ENCODE assay signal across 1 cellular context in the genomic region with DNA sequence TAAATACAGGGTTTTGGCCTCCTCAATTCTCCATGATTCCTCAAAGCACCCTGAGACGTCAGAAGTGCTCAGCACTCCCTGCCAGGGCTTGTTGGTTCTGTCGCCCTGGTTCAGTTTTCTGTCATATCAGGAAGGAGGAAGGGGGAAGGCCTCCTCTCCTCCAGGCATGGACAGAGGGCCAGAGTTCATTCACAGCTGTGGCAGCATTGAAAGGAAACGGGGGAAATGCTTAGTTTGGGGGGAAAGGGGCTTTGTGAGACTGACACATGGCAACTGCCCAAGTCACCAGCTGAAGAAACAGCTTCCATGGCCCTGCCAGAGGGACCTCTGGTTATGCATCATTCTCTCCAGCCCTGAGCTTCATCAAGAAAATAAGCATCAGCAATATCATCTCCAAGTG.
A peak's percentile ranks its signal among the peaks of the same experiment; 100 is the strongest.
TF ChIP-seq lines count a peak whose summit lies in the region.

No MANE protein-coding gene starts in this region.

TF ChIP-seq in HepG2, 621 proteins besides CTCF, POLR2A, EP300 and RAD21 (continued from another document):
- TF ChIP-seq SPEN (CRISPR knock-in tag; IDR thresholded peaks at IDR 0.05; ENCODE audit: low read depth) (no peak), ZNF670 (CRISPR knock-in tag; IDR thresholded peaks at IDR 0.05; ENCODE audit: borderline replicate concordance) (no peak), ZNF674 (CRISPR knock-in tag; IDR thresholded peaks at IDR 0.05; ENCODE audit: low read depth) (no peak), NR2F2 (IDR thresholded peaks at IDR 0.05; ENCODE audit: borderline replicate concordance, low read depth) (no peak; the same call in 1 of the 2 replicates), ATAD3A (CRISPR knock-in tag; IDR thresholded peaks at IDR 0.05) (no peak), ELF3 (CRISPR knock-in tag; IDR thresholded peaks at IDR 0.05) (peak; percentile 17; the same call in 1 of the 2 replicates), ZNF253 (CRISPR knock-in tag; IDR thresholded peaks at IDR 0.05; ENCODE audit: borderline replicate concordance) (no peak), ZNF292 (CRISPR knock-in tag; IDR thresholded peaks at IDR 0.05; ENCODE audit: borderline replicate concordance, low read depth) (no peak), ZSCAN29 (CRISPR knock-in tag; conservative IDR thresholded peaks at IDR 0.05) (no peak), ZNF878 (CRISPR knock-in tag; IDR thresholded peaks at IDR 0.05) (no peak), NKX3-1 (CRISPR knock-in tag; IDR thresholded peaks at IDR 0.05) (no peak), ZNF501 (CRISPR knock-in tag; IDR thresholded peaks at IDR 0.05) (0 out of 2 replicates have a peak, but pooled peaks have one; percentile 2), HES4 (CRISPR knock-in tag; IDR thresholded peaks at IDR 0.05; ENCODE audit: borderline replicate concordance) (no peak), ZNF781 (CRISPR knock-in tag; IDR thresholded peaks at IDR 0.05; ENCODE audit: borderline replicate concordance, not compliant biosample characterization) (no peak)
- TF ChIP-seq, protein P1, sequence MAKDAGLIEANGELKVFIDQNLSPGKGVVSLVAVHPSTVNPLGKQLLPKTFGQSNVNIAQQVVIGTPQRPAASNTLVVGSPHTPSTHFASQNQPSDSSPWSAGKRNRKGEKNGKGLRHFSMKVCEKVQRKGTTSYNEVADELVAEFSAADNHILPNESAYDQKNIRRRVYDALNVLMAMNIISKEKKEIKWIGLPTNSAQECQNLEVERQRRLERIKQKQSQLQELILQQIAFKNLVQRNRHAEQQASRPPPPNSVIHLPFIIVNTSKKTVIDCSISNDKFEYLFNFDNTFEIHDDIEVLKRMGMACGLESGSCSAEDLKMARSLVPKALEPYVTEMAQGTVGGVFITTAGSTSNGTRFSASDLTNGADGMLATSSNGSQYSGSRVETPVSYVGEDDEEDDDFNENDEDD (CRISPR knock-in tag; IDR thresholded peaks at IDR 0.05; ENCODE audit: borderline replicate concordance): peak; percentile 25; the same call in 1 of the 2 replicates
- TF ChIP-seq, protein P2, sequence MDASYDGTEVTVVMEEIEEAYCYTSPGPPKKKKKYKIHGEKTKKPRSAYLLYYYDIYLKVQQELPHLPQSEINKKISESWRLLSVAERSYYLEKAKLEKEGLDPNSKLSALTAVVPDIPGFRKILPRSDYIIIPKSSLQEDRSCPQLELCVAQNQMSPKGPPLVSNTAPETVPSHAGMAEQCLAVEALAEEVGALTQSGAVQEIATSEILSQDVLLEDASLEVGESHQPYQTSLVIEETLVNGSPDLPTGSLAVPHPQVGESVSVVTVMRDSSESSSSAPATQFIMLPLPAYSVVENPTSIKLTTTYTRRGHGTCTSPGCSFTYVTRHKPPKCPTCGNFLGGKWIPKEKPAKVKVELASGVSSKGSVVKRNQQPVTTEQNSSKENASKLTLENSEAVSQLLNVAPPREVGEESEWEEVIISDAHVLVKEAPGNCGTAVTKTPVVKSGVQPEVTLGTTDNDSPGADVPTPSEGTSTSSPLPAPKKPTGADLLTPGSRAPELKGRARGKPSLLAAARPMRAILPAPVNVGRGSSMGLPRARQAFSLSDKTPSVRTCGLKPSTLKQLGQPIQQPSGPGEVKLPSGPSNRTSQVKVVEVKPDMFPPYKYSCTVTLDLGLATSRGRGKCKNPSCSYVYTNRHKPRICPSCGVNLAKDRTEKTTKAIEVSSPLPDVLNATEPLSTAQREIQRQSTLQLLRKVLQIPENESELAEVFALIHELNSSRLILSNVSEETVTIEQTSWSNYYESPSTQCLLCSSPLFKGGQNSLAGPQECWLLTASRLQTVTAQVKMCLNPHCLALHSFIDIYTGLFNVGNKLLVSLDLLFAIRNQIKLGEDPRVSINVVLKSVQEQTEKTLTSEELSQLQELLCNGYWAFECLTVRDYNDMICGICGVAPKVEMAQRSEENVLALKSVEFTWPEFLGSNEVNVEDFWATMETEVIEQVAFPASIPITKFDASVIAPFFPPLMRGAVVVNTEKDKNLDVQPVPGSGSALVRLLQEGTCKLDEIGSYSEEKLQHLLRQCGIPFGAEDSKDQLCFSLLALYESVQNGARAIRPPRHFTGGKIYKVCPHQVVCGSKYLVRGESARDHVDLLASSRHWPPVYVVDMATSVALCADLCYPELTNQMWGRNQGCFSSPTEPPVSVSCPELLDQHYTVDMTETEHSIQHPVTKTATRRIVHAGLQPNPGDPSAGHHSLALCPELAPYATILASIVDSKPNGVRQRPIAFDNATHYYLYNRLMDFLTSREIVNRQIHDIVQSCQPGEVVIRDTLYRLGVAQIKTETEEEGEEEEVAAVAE (CRISPR knock-in tag; IDR thresholded peaks at IDR 0.05; ENCODE audit: borderline replicate concordance): no peak
- TF ChIP-seq, protein P3, sequence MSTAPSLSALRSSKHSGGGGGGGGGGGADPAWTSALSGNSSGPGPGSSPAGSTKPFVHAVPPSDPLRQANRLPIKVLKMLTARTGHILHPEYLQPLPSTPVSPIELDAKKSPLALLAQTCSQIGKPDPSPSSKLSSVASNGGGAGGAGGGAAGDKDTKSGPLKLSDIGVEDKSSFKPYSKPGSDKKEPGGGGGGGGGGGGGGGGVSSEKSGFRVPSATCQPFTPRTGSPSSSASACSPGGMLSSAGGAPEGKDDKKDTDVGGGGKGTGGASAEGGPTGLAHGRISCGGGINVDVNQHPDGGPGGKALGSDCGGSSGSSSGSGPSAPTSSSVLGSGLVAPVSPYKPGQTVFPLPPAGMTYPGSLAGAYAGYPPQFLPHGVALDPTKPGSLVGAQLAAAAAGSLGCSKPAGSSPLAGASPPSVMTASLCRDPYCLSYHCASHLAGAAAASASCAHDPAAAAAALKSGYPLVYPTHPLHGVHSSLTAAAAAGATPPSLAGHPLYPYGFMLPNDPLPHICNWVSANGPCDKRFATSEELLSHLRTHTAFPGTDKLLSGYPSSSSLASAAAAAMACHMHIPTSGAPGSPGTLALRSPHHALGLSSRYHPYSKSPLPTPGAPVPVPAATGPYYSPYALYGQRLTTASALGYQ (CRISPR knock-in tag; IDR thresholded peaks at IDR 0.05): no peak
- TF ChIP-seq, protein P4, sequence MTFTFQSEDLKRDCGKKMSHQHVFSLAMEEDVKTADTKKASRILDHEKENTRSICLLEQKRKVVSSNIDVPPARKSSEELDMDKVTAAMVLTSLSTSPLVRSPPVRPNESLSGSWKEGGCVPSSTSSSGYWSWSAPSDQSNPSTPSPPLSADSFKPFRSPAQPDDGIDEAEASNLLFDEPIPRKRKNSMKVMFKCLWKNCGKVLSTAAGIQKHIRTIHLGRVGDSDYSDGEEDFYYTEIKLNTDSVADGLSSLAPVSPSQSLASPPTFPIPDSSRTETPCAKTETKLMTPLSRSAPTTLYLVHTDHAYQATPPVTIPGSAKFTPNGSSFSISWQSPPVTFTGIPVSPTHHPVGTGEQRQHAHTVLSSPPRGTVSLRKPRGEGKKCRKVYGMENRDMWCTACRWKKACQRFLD (CRISPR knock-in tag; IDR thresholded peaks at IDR 0.05; ENCODE audit: borderline replicate concordance): no peak
- TF ChIP-seq, protein P5, sequence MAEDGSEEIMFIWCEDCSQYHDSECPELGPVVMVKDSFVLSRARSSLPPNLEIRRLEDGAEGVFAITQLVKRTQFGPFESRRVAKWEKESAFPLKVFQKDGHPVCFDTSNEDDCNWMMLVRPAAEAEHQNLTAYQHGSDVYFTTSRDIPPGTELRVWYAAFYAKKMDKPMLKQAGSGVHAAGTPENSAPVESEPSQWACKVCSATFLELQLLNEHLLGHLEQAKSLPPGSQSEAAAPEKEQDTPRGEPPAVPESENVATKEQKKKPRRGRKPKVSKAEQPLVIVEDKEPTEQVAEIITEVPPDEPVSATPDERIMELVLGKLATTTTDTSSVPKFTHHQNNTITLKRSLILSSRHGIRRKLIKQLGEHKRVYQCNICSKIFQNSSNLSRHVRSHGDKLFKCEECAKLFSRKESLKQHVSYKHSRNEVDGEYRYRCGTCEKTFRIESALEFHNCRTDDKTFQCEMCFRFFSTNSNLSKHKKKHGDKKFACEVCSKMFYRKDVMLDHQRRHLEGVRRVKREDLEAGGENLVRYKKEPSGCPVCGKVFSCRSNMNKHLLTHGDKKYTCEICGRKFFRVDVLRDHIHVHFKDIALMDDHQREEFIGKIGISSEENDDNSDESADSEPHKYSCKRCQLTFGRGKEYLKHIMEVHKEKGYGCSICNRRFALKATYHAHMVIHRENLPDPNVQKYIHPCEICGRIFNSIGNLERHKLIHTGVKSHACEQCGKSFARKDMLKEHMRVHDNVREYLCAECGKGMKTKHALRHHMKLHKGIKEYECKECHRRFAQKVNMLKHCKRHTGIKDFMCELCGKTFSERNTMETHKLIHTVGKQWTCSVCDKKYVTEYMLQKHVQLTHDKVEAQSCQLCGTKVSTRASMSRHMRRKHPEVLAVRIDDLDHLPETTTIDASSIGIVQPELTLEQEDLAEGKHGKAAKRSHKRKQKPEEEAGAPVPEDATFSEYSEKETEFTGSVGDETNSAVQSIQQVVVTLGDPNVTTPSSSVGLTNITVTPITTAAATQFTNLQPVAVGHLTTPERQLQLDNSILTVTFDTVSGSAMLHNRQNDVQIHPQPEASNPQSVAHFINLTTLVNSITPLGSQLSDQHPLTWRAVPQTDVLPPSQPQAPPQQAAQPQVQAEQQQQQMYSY (CRISPR knock-in tag; IDR thresholded peaks at IDR 0.05): no peak
